10 cellular contexts compared by ENCODE assay signal in the genomic region with DNA sequence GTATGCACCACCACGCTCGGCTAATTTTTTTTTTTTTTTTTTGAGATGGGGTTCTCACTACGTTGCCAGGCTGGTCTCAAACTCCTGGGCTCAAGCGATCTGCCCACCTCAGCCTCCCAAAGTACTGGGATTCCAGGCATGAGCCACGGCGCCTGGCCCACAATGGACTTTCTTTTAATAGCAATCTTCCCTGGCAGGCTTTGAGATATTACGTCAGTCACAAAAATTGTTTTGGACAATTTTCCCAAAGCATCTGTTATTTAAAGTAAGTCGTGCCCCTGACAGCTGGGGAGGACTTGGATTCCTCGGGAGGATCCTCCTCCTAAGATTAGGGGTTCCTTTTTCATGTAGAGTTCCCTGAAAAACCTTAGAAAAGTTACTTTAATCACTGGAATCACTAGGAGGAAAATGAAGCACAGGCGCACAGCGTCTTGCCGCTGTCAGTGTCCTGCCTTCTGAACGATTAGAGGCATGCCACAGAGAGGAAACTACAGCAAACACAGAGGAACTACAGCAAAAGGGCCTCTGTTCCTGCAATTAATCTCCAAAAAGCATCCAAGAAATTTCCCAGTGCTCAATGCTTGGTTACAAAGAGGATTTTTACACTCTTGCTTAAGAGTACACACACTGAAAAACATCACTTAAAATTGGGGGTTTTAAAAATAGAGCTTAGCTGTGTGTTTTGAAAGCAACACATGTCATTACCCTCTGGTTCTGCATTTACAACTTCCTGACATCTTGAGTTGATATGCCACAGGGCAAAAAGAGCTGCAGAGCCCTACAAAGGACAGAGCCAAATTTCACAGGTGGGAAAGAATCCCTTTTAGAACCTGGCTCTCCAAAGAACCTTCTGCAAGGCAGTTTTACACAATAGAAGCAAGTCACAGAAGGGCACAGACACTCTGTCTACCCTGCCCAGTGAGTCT. TPM values are rescaled to one million over a fixed set of nuclear protein-coding genes. Genes with fewer than 3 reads are reported as not detected.
A peak's percentile ranks its signal among the peaks of the same experiment; 100 is the strongest.
DNase-seq lines count a peak whose midpoint lies in the region; TF ChIP-seq lines count a peak whose summit lies in the region.
"Had no signal": no experiment of that assay in that cellular context is flagged by ENCODE, and none has a peak within 500 bp of the region (broad histone marks: within the 10 kb centered on the region; RNA-seq: fewer than 3 reads in every experiment).

No MANE protein-coding gene starts in this region.

- H3K4me1 ChIP-seq in GM23248 (ENCODE audit: insufficient read depth) (peaks cover 29% of the 10 kb centered on the region), hepatocyte (ENCODE audit: insufficient read depth) (peaks cover 48% of the 10 kb centered on the region)

- in situ Hi-C loops in GM23248 (cut with MboI), result no loop called here

- H3K27ac Mint-ChIP-seq in activated T-helper 1 cell treated with anti-CD3 and anti-CD28 coated beads, Interleukin-12 subunit alpha, Interleukin-12 subunit beta, Interleukin-2, Interleukin-4 antibody, amounts not matched to agents 30 ng/mL and 10 ng/mL and 1 ng/mL, durations not matched to agents 14 hours and 24 hours and 36 hours, result no peak overlapping the region

- H2AFZ ChIP-seq in GM23248, result no peak overlapping the region
- H2AFZ ChIP-seq in hepatocyte, result no peak overlapping the region

- H3K4me2 ChIP-seq in GM23248 (ENCODE audit: unreplicated experiment) (peak overlapping the region; percentile 46), hepatocyte (peak overlapping the region; percentile 53)

- WGBS in GM23248 (ENCODE audit: low coverage in 1 of 2, low lambda C conversion rate in 2 of 2, missing lambda C conversion rate in 2 of 2), 2 experiments, result 9% methylated on average over 13 of the region's 13 CpGs
- 60% methylated on average over 13 of the region's 13 CpGs for WGBS in hepatocyte (ENCODE audit: low lambda C conversion rate, missing lambda C conversion rate)

- H3K36me3 ChIP-seq in GM23248 (ENCODE audit: low read depth), result no peaks in the 10 kb centered on the region
- H3K36me3 ChIP-seq in hepatocyte (replicated peaks; ENCODE audit: insufficient read depth, low read depth), result no peaks in the 10 kb centered on the region

- H3K9me3 ChIP-seq in GM23248 (ENCODE audit: low read depth), result no peaks in the 10 kb centered on the region
- H3K9me3 ChIP-seq in hepatocyte (ENCODE audit: low read depth), result no peaks in the 10 kb centered on the region

- H3K36me3 Mint-ChIP-seq in activated T-helper 1 cell treated with anti-CD3 and anti-CD28 coated beads, Interleukin-12 subunit alpha, Interleukin-12 subunit beta, Interleukin-2, Interleukin-4 antibody, amounts not matched to agents 30 ng/mL and 10 ng/mL and 1 ng/mL, durations not matched to agents 14 hours and 24 hours and 36 hours (ENCODE audit: low read depth), result peaks cover 8% of the 10 kb centered on the region

- H3K4me3 ChIP-seq in GM23248 (peak overlapping the region; percentile 18; the same call in 1 of the 2 replicates), hepatocyte (no peak overlapping the region)

- H4K20me1 ChIP-seq in GM23248 (ENCODE audit: insufficient read depth) (no peaks in the 10 kb centered on the region), hepatocyte (ENCODE audit: insufficient read depth, poor library complexity, severe bottlenecking) (peaks cover 38% of the 10 kb centered on the region)

- H3K27me3 ChIP-seq in GM23248 (replicated peaks; ENCODE audit: insufficient read depth), result no peaks in the 10 kb centered on the region
- H3K27me3 ChIP-seq in hepatocyte, result no peaks in the 10 kb centered on the region

- H3K9ac ChIP-seq in GM23248, result no peak overlapping the region

- H3K4me3 Mint-ChIP-seq in activated T-helper 1 cell treated with anti-CD3 and anti-CD28 coated beads, Interleukin-12 subunit alpha, Interleukin-12 subunit beta, Interleukin-2, Interleukin-4 antibody, amounts not matched to agents 30 ng/mL and 10 ng/mL and 1 ng/mL, durations not matched to agents 14 hours and 24 hours and 36 hours, result no peak overlapping the region

- no peak for TF ChIP-seq CTCF in hepatocyte (IDR thresholded peaks at IDR 0.05; ENCODE audit: poor library complexity)

- peaks cover 15% of the 10 kb centered on the region; the same call in 1 of the 2 replicates for H3F3A ChIP-seq in GM23248 (ENCODE audit: insufficient read depth)

- H3K9me2 ChIP-seq in GM23248 (ENCODE audit: insufficient read depth) (no peaks in the 10 kb centered on the region), hepatocyte (replicated peaks; ENCODE audit: insufficient read depth) (no peaks in the 10 kb centered on the region)

- no peaks in the 10 kb centered on the region for H3K9me3 Mint-ChIP-seq in activated T-helper 1 cell treated with anti-CD3 and anti-CD28 coated beads, Interleukin-12 subunit alpha, Interleukin-12 subunit beta, Interleukin-2, Interleukin-4 antibody, amounts not matched to agents 30 ng/mL and 10 ng/mL and 1 ng/mL, durations not matched to agents 14 hours and 24 hours and 36 hours

- peaks cover 28% of the 10 kb centered on the region for H3K4me1 Mint-ChIP-seq in activated T-helper 1 cell treated with anti-CD3 and anti-CD28 coated beads, Interleukin-12 subunit alpha, Interleukin-12 subunit beta, Interleukin-2, Interleukin-4 antibody, amounts not matched to agents 30 ng/mL and 10 ng/mL and 1 ng/mL, durations not matched to agents 14 hours and 24 hours and 36 hours (ENCODE audit: low read depth)

- H3K27ac ChIP-seq in GM23248 (peak overlapping the region; percentile 18; the same call in 1 of the 2 replicates), hepatocyte (peak overlapping the region; percentile 46), substantia nigra (ENCODE audit: low read depth, low read length, poor library complexity, severe bottlenecking) (peak overlapping the region; percentile 32)

- H3K79me2 ChIP-seq in GM23248 (ENCODE audit: insufficient read depth) (no peaks in the 10 kb centered on the region), hepatocyte (peaks cover 70% of the 10 kb centered on the region)

- intact Hi-C loops in activated T-helper 1 cell treated with anti-CD3 and anti-CD28 coated beads, Interleukin-12 subunit alpha, Interleukin-12 subunit beta, Interleukin-2, Interleukin-4 antibody, amounts not matched to agents 30 ng/mL and 10 ng/mL and 1 ng/mL, durations not matched to agents 14 hours and 24 hours and 36 hours (cut with micrococcal nuclease), result no loop called here

- DNase-seq in GM23248, result peak; percentile 64
- DNase-seq in amniotic epithelial cell (ENCODE audit: low read depth), result peak; percentile 17
- no peak for DNase-seq in hepatocyte (ENCODE audit: low spot score)
- peak in 3 of 49 donors; percentile 30 to 74 (median 62) for DNase-seq in substantia nigra (lab: John Stamatoyannopoulos, UW)
- DNase-seq in activated T-helper 1 cell treated with anti-CD3 and anti-CD28 coated beads, Interleukin-12 subunit alpha, Interleukin-12 subunit beta, Interleukin-2, Interleukin-4 antibody, amounts not matched to agents 30 ng/mL and 10 ng/mL and 1 ng/mL, durations not matched to agents 14 hours and 24 hours and 36 hours (ENCODE audit: low spot score), result no peak
- DNase-seq in effector CD8-positive, alpha-beta T cell (lab: John Stamatoyannopoulos, UW), result no peak
- no peak for DNase-seq in SK-N-DZ (ENCODE audit: low spot score)
- no peak for DNase-seq in COR-L47 (lab: John Stamatoyannopoulos, UW)
- DNase-seq: activated CD4-positive, alpha-beta T cell treated with anti-CD3 and anti-CD28 coated beads, Interleukin-2, amount 50 U/mL, for 4 hours; NCI-H1048 had no signal

- H3K27me3 Mint-ChIP-seq in activated T-helper 1 cell treated with anti-CD3 and anti-CD28 coated beads, Interleukin-12 subunit alpha, Interleukin-12 subunit beta, Interleukin-2, Interleukin-4 antibody, amounts not matched to agents 30 ng/mL and 10 ng/mL and 1 ng/mL, durations not matched to agents 14 hours and 24 hours and 36 hours (ENCODE audit: insufficient read depth), result peaks cover 33% of the 10 kb centered on the region

RNA-seq across cellular contexts. Expression of a gene that starts 4.5 kb away (rescaled TPM):
- under 0.01 and 1.1 TPM in 2 replicates for total RNA-seq in GM23248 (2014; rRNA removed; shearing (Covaris generic))
- polyA plus RNA-seq in GM23248 (2016; fragmentation: Nextera tagmentation; extraction: Ambion mirVana) (0.61 and 0.94 TPM in 2 replicates), hepatocyte (28.2 and 37.7 TPM in 2 replicates)
- 20.5 and 22.2 TPM in 2 replicates for total RNA-seq in hepatocyte
- total RNA-seq in activated T-helper 1 cell treated with anti-CD3 and anti-CD28 coated beads, Interleukin-12 subunit alpha, Interleukin-12 subunit beta, Interleukin-2, Interleukin-4 antibody, amounts not matched to agents 30 ng/mL and 10 ng/mL and 1 ng/mL, durations not matched to agents 14 hours and 24 hours and 36 hours, result 11.7 and 12.7 TPM in 2 replicates
- polyA plus RNA-seq in SK-N-DZ (2014; cell fraction: cytosol; rRNA removed), result not detected in 2 replicates
- 0.12 TPM in 1 of 2 replicates, not detected in the other for polyA plus RNA-seq in SK-N-DZ (2014; cell fraction: nucleus; rRNA removed)

RNA-seq across cellular contexts. Expression of a gene that starts 28.5 kb away (rescaled TPM):
- total RNA-seq in GM23248 (2014; rRNA removed; shearing (Covaris generic)), result not detected in 2 replicates
- polyA plus RNA-seq in GM23248 (2016; fragmentation: Nextera tagmentation; extraction: Ambion mirVana) (not detected in 2 replicates), hepatocyte (not detected in 2 replicates)
- not detected in 2 replicates for total RNA-seq in hepatocyte
- not detected in 2 replicates for total RNA-seq in activated T-helper 1 cell treated with anti-CD3 and anti-CD28 coated beads, Interleukin-12 subunit alpha, Interleukin-12 subunit beta, Interleukin-2, Interleukin-4 antibody, amounts not matched to agents 30 ng/mL and 10 ng/mL and 1 ng/mL, durations not matched to agents 14 hours and 24 hours and 36 hours
- not detected in 2 replicates for polyA plus RNA-seq in SK-N-DZ (2014; cell fraction: cytosol; rRNA removed)
- polyA plus RNA-seq in SK-N-DZ (2014; cell fraction: nucleus; rRNA removed), result not detected in 2 replicates

Comparison
In these comparisons a context has a peak if more than half of its experiments do, and no peak if none do; other contexts are left out.
1. DNase-seq: peak in GM23248 (single experiment) and amniotic epithelial cell (single experiment); none in hepatocyte (single experiment), activated T-helper 1 cell treated with anti-CD3 and anti-CD28 coated beads, Interleukin-12 subunit alpha, Interleukin-12 subunit beta, Interleukin-2, Interleukin-4 antibody, amounts not matched to agents 30 ng/mL and 10 ng/mL and 1 ng/mL, durations not matched to agents 14 hours and 24 hours and 36 hours (single experiment), effector CD8-positive, alpha-beta T cell (single experiment), SK-N-DZ (single experiment) and COR-L47 (single experiment).
2. Peak in every context shown above with its lines, with median percentiles within 50 percentile points of each other: H3K27ac ChIP-seq.